9 cellular contexts compared by ENCODE assay signal in genomic region chr16:4316732-4317461, GRCh38. TPM values are rescaled to one million over a fixed set of nuclear protein-coding genes. Genes with fewer than 3 reads are reported as not detected.
A peak's percentile ranks its signal among the peaks of the same experiment; 100 is the strongest.
DNase-seq lines count a peak whose midpoint lies in the region; ATAC-seq and TF ChIP-seq lines count a peak whose summit lies in the region.
"Had no signal": no experiment of that assay in that cellular context is flagged by ENCODE, and none has a peak within 500 bp of the region (broad histone marks: within the 10 kb centered on the region; RNA-seq: fewer than 3 reads in every experiment).

No MANE protein-coding gene starts in this region.

- ATAC-seq in GM19023 (IDR thresholded peaks at IDR 0.05; ENCODE audit: unreplicated experiment) (no peak), GM21619 (IDR thresholded peaks at IDR 0.05; ENCODE audit: unreplicated experiment) (no peak)

- H3K4me1 ChIP-seq in Peyer's patch (peaks cover 0 to 59% (median 22%) of the 10 kb centered on the region in 4 donors), neutrophil (ENCODE audit: control insufficient read depth in 1 of 2, insufficient read depth in 1 of 2, low read depth in 1 of 2, low read length in 1 of 2) (peaks cover 18 to 24% of the 10 kb centered on the region in 2 experiments)

- H3K9me3 ChIP-seq in Peyer's patch (no peaks in the 10 kb centered on the region), neutrophil (no peaks in the 10 kb centered on the region)

- H3K4me3 ChIP-seq in Peyer's patch (peak overlapping the region; percentile 44 to 77 (median 60)), neutrophil (ENCODE audit: low read depth in 1 of 2, low read length in 1 of 2) (peak overlapping the region; percentile 49 to 52)

- TF ChIP-seq POLR2A in Peyer's patch (IDR thresholded peaks at IDR 0.05) = no peak

- DNase-seq in NCI-H1436 (lab: John Stamatoyannopoulos, UW) (peak; percentile 41), NCI-H1436 treated with DMSO at 0.1 percent for 48 hours (lab: John Stamatoyannopoulos, UW) (no peak), Peyer's patch (no peak), fibroblast of gingiva (ENCODE audit: low read depth) (peak; percentile 61), HUDEP-2 (lab: John Stamatoyannopoulos, UW; ENCODE audit: unreplicated experiment in 76 of 76) (no peak)
- DNase-seq: CD4-positive, CD25-positive, alpha-beta regulatory T cell had no signal

- H3K36me3 ChIP-seq in Peyer's patch (no peaks in the 10 kb centered on the region), neutrophil (no peaks in the 10 kb centered on the region)

- no peak for TF ChIP-seq CTCF in Peyer's patch (IDR thresholded peaks at IDR 0.05)
- no peak for TF ChIP-seq CTCF in neutrophil (IDR thresholded peaks at IDR 0.05)

- H3K27me3 ChIP-seq in Peyer's patch (no peaks in the 10 kb centered on the region), neutrophil (peaks cover 90% of the 10 kb centered on the region)

- peak overlapping the region; percentile 43 to 93 (median 78) for H3K27ac ChIP-seq in Peyer's patch
- H3K27ac ChIP-seq in neutrophil = no peak overlapping the region

RNA-seq across cellular contexts. Expression of gene GLIS2, which starts 1.0 kb away (rescaled TPM):
- 1 to 10 TPM in 3 of 4 donors, under 1 TPM in 1; 0.35 to 3.3 (median 1.7) TPM for total RNA-seq in Peyer's patch
- total RNA-seq: CD4-positive, CD25-positive, alpha-beta regulatory T cell had no signal

RNA-seq across cellular contexts. Expression of gene PAM16, which starts 34.2 kb away (rescaled TPM):
- total RNA-seq in Peyer's patch = 10 to 100 TPM; 18.2 to 61.4 (median 49.3) TPM

RNA-seq across cellular contexts. Expression of gene TFAP4, which starts 44.1 kb away (rescaled TPM):
- 10 to 100 TPM in 1 of 4 donors, 1 to 10 TPM in 3; 7.5 to 20.6 (median 8.9) TPM for total RNA-seq in Peyer's patch

RNA-seq across cellular contexts. Expression of gene VASN, which starts 54.8 kb away (rescaled TPM):
- 10 to 100 TPM in 2 of 4 donors, 1 to 10 TPM in 2; 2.1 to 18.2 (median 8.4) TPM for total RNA-seq in Peyer's patch

Comparison
In these comparisons a context has a peak if more than half of its experiments do, and no peak if none do; other contexts are left out.
1. DNase-seq: peak in NCI-H1436 (single experiment) and fibroblast of gingiva (single experiment); none in NCI-H1436 treated with DMSO at 0.1 percent for 48 hours (single experiment), Peyer's patch (0 of 3) and HUDEP-2 (0 of 76).